Comparison of ENCODE assay signal across 1 cellular context in genomic region chrX:101229155-101229554, GRCh38.
TF ChIP-seq lines count a peak whose summit lies in the region.

No MANE protein-coding gene starts in this region.

TF ChIP-seq in HCT116, 20 proteins besides CTCF, POLR2A, EP300 and RAD21 (continued from another document):
- TF ChIP-seq REST (IDR thresholded peaks at IDR 0.05; ENCODE audit: low read depth): no peak
- TF ChIP-seq EZH2phosphoT487 (IDR thresholded peaks at IDR 0.05; ENCODE audit: borderline replicate concordance): no peak
- no peak for TF ChIP-seq JUND (IDR thresholded peaks at IDR 0.05)
- no peak for TF ChIP-seq EGR1 (IDR thresholded peaks at IDR 0.05; ENCODE audit: low read depth)
- no peak for TF ChIP-seq TCF7L2 (IDR thresholded peaks at IDR 0.05; ENCODE audit: borderline replicate concordance, extremely low read depth, insufficient read depth, insufficient read length)
